1 cellular context compared by ENCODE assay signal in genomic region chr13:95341441-95341840, GRCh38.
TF ChIP-seq lines count a peak whose summit lies in the region.

No MANE protein-coding gene starts in this region.

TF ChIP-seq in IMR-90, 13 proteins besides CTCF, POLR2A, EP300 and RAD21 (continued from another document):
- TF ChIP-seq CHD1 (IDR thresholded peaks at IDR 0.05; ENCODE audit: low read depth, low read length), result no peak
- TF ChIP-seq BHLHE40 (IDR thresholded peaks at IDR 0.05; ENCODE audit: low read depth, low read length), result no peak
